Comparison of ENCODE assay signal across 1 cellular context in the genomic region with DNA sequence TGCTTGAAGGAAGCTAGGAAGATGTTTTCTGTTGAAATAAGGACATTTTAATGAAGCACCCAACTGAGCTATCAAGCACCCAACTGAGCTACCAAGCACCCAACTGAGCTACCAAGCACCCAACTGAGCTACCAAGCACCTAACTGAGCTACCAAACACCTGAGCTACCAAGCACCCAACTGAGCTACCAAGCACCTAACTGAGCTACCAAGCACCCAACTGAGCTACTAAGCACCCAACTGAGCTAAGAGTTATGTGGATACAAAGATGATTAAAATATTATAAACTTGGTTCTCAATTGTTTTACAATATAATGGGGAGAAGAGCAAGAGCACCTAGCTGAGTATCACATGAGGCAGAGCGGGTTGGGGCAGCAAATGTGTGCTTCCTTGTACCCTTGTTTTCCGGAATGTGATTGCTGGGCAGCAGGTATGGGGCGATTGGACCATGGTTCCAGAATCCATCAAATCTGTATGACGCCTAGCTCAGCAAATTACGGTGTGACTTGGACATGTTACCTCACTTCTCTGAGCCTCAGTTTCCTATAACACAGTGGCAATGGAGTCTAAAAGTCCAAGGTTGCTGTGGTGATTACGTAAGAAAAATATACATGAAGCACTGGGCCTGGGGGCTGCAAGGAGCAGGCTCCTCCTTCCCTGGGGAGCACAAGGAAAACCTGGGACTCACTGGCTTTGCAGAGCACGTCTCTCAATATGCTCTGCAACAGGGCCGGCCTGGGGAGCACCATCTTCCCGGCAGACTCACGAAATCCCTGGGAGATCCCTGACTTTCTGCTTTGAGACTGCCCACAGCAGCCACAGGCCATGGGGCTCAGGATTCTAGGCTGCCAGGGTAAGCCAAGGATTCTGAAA.
TF ChIP-seq lines count a peak whose summit lies in the region.

No MANE protein-coding gene starts in this region.

TF ChIP-seq in H1, 55 proteins besides CTCF, POLR2A, EP300 and RAD21:
- TF ChIP-seq MAFK (IDR thresholded peaks at IDR 0.05; ENCODE audit: low read depth, low read length) (no peak), KDM1A (IDR thresholded peaks at IDR 0.05; ENCODE audit: borderline replicate concordance, low read length) (peak; percentile 50; the same call in 1 of the 2 replicates)
